Comparison of ENCODE assay signal across 8 cellular contexts in the genomic region with DNA sequence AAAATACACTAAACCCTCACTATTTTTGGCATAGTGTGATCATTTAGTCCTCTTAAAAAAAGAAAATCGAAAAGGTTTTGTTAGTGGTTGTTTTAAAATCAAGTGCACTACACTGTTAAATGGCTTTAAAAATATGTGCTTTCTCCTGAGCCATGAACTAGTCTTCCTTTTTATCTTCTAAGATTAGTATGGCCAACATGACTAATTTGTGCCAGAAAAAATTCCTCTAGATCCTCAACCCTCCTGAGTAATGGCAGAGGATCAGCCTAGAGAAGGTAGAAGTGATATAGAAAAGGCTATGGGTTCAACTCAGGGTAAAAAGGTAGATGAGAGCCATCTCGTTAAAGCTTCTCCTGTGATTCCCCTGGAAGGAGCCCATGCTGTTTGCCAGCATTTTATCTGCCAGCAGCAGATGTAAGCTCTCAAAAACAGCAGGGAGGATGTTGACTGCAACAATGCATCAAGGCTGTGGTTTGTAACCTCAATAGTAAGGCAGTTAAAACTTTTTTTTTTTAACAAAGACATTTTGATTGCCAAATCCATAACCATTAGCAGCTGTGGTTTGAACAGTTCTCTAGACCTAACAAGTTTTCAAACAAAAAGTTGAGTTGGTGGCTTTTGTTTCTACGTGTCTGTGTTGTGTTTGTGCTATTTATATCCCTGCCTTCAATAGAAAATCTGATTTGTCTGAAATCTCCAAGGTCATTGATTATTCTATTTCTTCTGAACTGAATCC. TPM values are rescaled to one million over a fixed set of nuclear protein-coding genes. Genes with fewer than 3 reads are reported as not detected.
A peak's percentile ranks its signal among the peaks of the same experiment; 100 is the strongest.
DNase-seq lines count a peak whose midpoint lies in the region.

No MANE protein-coding gene starts in this region.

- H3K36me3 Mint-ChIP-seq in activated CD4-positive, alpha-beta T cell treated with anti-CD3 and anti-CD28 coated beads, Interleukin-2, amount 10 ng/mL, durations not matched to agents 7 days and 5 days (ENCODE audit: low read depth), result peaks cover 31% of the 10 kb centered on the region

- POLR2A ChIA-PET in activated CD4-positive, alpha-beta T cell treated with anti-CD3 and anti-CD28 coated beads, Interleukin-2, amount 10 ng/mL, durations not matched to agents 7 days and 5 days (lab: Charles Lee), result interaction anchor here (0.7 kb wide), 1 partner anchor 180 kb away, joined by 3 read pairs; no protein-coding TSS in a partner anchor

- H3K4me1 Mint-ChIP-seq in activated CD4-positive, alpha-beta T cell treated with anti-CD3 and anti-CD28 coated beads, Interleukin-2, amount 10 ng/mL, durations not matched to agents 7 days and 5 days, result peaks cover 49% of the 10 kb centered on the region

- H3K4me3 Mint-ChIP-seq in activated CD4-positive, alpha-beta T cell treated with anti-CD3 and anti-CD28 coated beads, Interleukin-2, amount 10 ng/mL, durations not matched to agents 7 days and 5 days, result peak overlapping the region; percentile 43

- peak overlapping the region; percentile 92 for H3K27ac Mint-ChIP-seq in activated CD4-positive, alpha-beta T cell treated with anti-CD3 and anti-CD28 coated beads, Interleukin-2, amount 10 ng/mL, durations not matched to agents 7 days and 5 days

- H3K9me3 Mint-ChIP-seq in activated CD4-positive, alpha-beta T cell treated with anti-CD3 and anti-CD28 coated beads, Interleukin-2, amount 10 ng/mL, durations not matched to agents 7 days and 5 days, result no peaks in the 10 kb centered on the region

- CTCF ChIA-PET in activated CD4-positive, alpha-beta T cell treated with anti-CD3 and anti-CD28 coated beads, Interleukin-2, amount 10 ng/mL, durations not matched to agents 7 days and 5 days (lab: Charles Lee), result interaction anchor here (0.6 to 1.2 kb wide), 3 partner anchors 8 to 50 kb away, joined by 3 to 5 read pairs (median 4); no protein-coding TSS in a partner anchor

- H3K27me3 Mint-ChIP-seq in activated CD4-positive, alpha-beta T cell treated with anti-CD3 and anti-CD28 coated beads, Interleukin-2, amount 10 ng/mL, durations not matched to agents 7 days and 5 days, result no peaks in the 10 kb centered on the region

- DNase-seq in DMS153 (lab: John Stamatoyannopoulos, UW) (peak; percentile 29), DMS153 treated with DMSO at 0.1 percent for 48 hours (lab: John Stamatoyannopoulos, UW; ENCODE audit: unreplicated experiment) (no peak), NCI-H187 treated with DMSO at 0.1 percent for 48 hours (lab: John Stamatoyannopoulos, UW) (peak; percentile 26), fibroblast of gingiva (ENCODE audit: low read depth) (peak; percentile 93), pons (ENCODE audit: low spot score) (peak; percentile 33), NAMALWA (ENCODE audit: low spot score) (no peak), COLO829 (ENCODE audit: low spot score) (no peak)
- peak; percentile 74 for DNase-seq in activated CD4-positive, alpha-beta T cell treated with anti-CD3 and anti-CD28 coated beads, Interleukin-2, amount 10 ng/mL, durations not matched to agents 7 days and 5 days

RNA-seq across cellular contexts. Expression of gene ZNF609, which starts 30.2 kb away (rescaled TPM):
- 10 to 100 TPM; 38.9 to 42.1 TPM for total RNA-seq in activated CD4-positive, alpha-beta T cell treated with anti-CD3 and anti-CD28 coated beads, Interleukin-2, amount 10 ng/mL, durations not matched to agents 7 days and 5 days

RNA-seq across cellular contexts. Expression of gene TRIP4, which starts 42.5 kb away (rescaled TPM):
- total RNA-seq in activated CD4-positive, alpha-beta T cell treated with anti-CD3 and anti-CD28 coated beads, Interleukin-2, amount 10 ng/mL, durations not matched to agents 7 days and 5 days, result 10 to 100 TPM; 22.1 to 29.8 TPM

RNA-seq across cellular contexts. Expression of gene PCLAF, which starts 48.9 kb away (rescaled TPM):
- total RNA-seq in activated CD4-positive, alpha-beta T cell treated with anti-CD3 and anti-CD28 coated beads, Interleukin-2, amount 10 ng/mL, durations not matched to agents 7 days and 5 days, result 100 to 1,000 TPM; 114 to 121 TPM

Comparison
In these comparisons a context has a peak if more than half of its experiments do, and no peak if none do; other contexts are left out.
1. DNase-seq: peak in DMS153 (single experiment), NCI-H187 treated with DMSO at 0.1 percent for 48 hours (single experiment), activated CD4-positive, alpha-beta T cell treated with anti-CD3 and anti-CD28 coated beads, Interleukin-2, amount 10 ng/mL, durations not matched to agents 7 days and 5 days (single experiment), fibroblast of gingiva (single experiment) and pons (single experiment); none in DMS153 treated with DMSO at 0.1 percent for 48 hours (single experiment), NAMALWA (single experiment) and COLO829 (single experiment).